ENCODE assay signal across 8 cellular contexts in genomic region chr21:25735221-25735894, GRCh38. TPM values are rescaled to one million over a fixed set of nuclear protein-coding genes. Genes with fewer than 3 reads are reported as not detected.
DNase-seq lines count a peak whose midpoint lies in the region; ATAC-seq, FAIRE-seq and TF ChIP-seq lines count a peak whose summit lies in the region.

No MANE protein-coding gene starts in this region.

- TF ChIP-seq POLR2A in GM12892 (IDR thresholded peaks at IDR 0.05; ENCODE audit: low read depth, low read length) (peak; percentile 48; the same call in 1 of the 2 replicates), vagina (IDR thresholded peaks at IDR 0.05) (no peak)

- H3K27me3 Mint-ChIP-seq in T-helper 2 cell treated with Interferon-gamma antibody and Interleukin-4, amounts not matched to agents 5 μg/mL and 100 μg/mL, for 36 hours (ENCODE audit: low read depth) = no peaks in the 10 kb centered on the region

- H3K36me3 Mint-ChIP-seq in T-helper 2 cell treated with Interferon-gamma antibody and Interleukin-4, amounts not matched to agents 5 μg/mL and 100 μg/mL, for 36 hours (ENCODE audit: low read depth) = peaks cover 17% of the 10 kb centered on the region

- TF ChIP-seq CTCF in ascending aorta (IDR thresholded peaks at IDR 0.05) (peak in 1 of 3 experiments; percentile 12), vagina (IDR thresholded peaks at IDR 0.05) (peak in 1 of 3 experiments; percentile 13)

- H3K9me3 ChIP-seq in ascending aorta = no peaks in the 10 kb centered on the region
- no peaks in the 10 kb centered on the region for H3K9me3 ChIP-seq in vagina

- peak; percentile 67 for ATAC-seq in HG02798 (IDR thresholded peaks at IDR 0.05; ENCODE audit: poor library complexity, unreplicated experiment)

- H3K9me3 Mint-ChIP-seq in T-helper 2 cell treated with Interferon-gamma antibody and Interleukin-4, amounts not matched to agents 5 μg/mL and 100 μg/mL, for 36 hours = no peaks in the 10 kb centered on the region

- no peak for FAIRE-seq in GM12892 (lab: Jason Lieb, UNC)

- H3K36me3 ChIP-seq in ascending aorta (no peaks in the 10 kb centered on the region), rectal smooth muscle tissue (ENCODE audit: control insufficient read depth, insufficient read depth, low read length) (peaks cover 3% of the 10 kb centered on the region), vagina (no peaks in the 10 kb centered on the region)

- peaks cover 28% of the 10 kb centered on the region for H3K4me1 Mint-ChIP-seq in T-helper 2 cell treated with Interferon-gamma antibody and Interleukin-4, amounts not matched to agents 5 μg/mL and 100 μg/mL, for 36 hours (ENCODE audit: low read depth)

- peak overlapping the region; percentile 99 for H3K4me3 Mint-ChIP-seq in T-helper 2 cell treated with Interferon-gamma antibody and Interleukin-4, amounts not matched to agents 5 μg/mL and 100 μg/mL, for 36 hours

- H3K4me1 ChIP-seq in ascending aorta = peaks cover 0 to 24% of the 10 kb centered on the region in 2 donors
- H3K4me1 ChIP-seq in rectal smooth muscle tissue (ENCODE audit: control insufficient read depth, insufficient read depth, low read length) = peaks cover 19% of the 10 kb centered on the region
- peaks cover 50% of the 10 kb centered on the region for H3K4me1 ChIP-seq in vagina

- peak overlapping the region; percentile 100 for H3K27ac Mint-ChIP-seq in T-helper 2 cell treated with Interferon-gamma antibody and Interleukin-4, amounts not matched to agents 5 μg/mL and 100 μg/mL, for 36 hours

- intact Hi-C loops in ascending aorta (cut with DNase I) = loop anchor here (2.0 to 10.0 kb wide), 4 partner anchors 131 to 1109 kb away; partner anchors contain the start of genes ADAMTS1, APP and MRPL39
- intact Hi-C loops in vagina (cut with DNase I) = no loop called here

- peak overlapping the region; percentile 99 for H3K9ac ChIP-seq in rectal smooth muscle tissue (ENCODE audit: low read length)

- H3K27me3 ChIP-seq in ascending aorta (no peaks in the 10 kb centered on the region), rectal smooth muscle tissue (ENCODE audit: control insufficient read depth, insufficient read depth, low read length) (no peaks in the 10 kb centered on the region), vagina (no peaks in the 10 kb centered on the region)

- peak; percentile 51 for DNase-seq in GM12892 (ENCODE audit: insufficient read length)
- peak; percentile 79 for DNase-seq in NCI-H146 treated with DMSO at 0.1 percent for 48 hours (lab: John Stamatoyannopoulos, UW; ENCODE audit: unreplicated experiment)
- peak; percentile 85 for DNase-seq in T-helper 2 cell treated with Interferon-gamma antibody and Interleukin-4, amounts not matched to agents 5 μg/mL and 100 μg/mL, for 36 hours (ENCODE audit: low spot score)
- DNase-seq in ascending aorta (ENCODE audit: low spot score in 2 of 2) = peak; percentile 62 to 95
- peak; percentile 69 for DNase-seq in hepatic stellate cell (ENCODE audit: low spot score)
- DNase-seq in vagina (ENCODE audit: extremely low spot score in 2 of 2) = peak in 1 of 2 donors; percentile 96

- H3K27ac ChIP-seq in ascending aorta = peak overlapping the region; percentile 98 to 99
- H3K27ac ChIP-seq in rectal smooth muscle tissue (ENCODE audit: low read depth, low read length) = peak overlapping the region; percentile 100
- peak overlapping the region; percentile 99 for H3K27ac ChIP-seq in vagina

- H3K4me3 ChIP-seq in ascending aorta = peak overlapping the region; percentile 82 to 85
- peak overlapping the region; percentile 99 for H3K4me3 ChIP-seq in rectal smooth muscle tissue (ENCODE audit: low read length)
- H3K4me3 ChIP-seq in vagina = peak overlapping the region; percentile 80 to 83

RNA-seq across cellular contexts. Expression of gene GABPA, which starts 0.6 kb away (rescaled TPM):
- polyA plus RNA-seq in GM12892 (2012; ENCODE audit: missing spikeins) = 15.2 TPM
- total RNA-seq in ascending aorta (8.9 TPM), vagina (23.3 TPM)

RNA-seq across cellular contexts. Expression of gene ATP5PF, which starts 0.7 kb away (rescaled TPM):
- polyA plus RNA-seq in GM12892 (2012; ENCODE audit: missing spikeins) = 343 TPM
- total RNA-seq in ascending aorta = 81.8 TPM
- 74.9 TPM for total RNA-seq in vagina
